ENCODE assay signal across 13 cellular contexts in the genomic region with DNA sequence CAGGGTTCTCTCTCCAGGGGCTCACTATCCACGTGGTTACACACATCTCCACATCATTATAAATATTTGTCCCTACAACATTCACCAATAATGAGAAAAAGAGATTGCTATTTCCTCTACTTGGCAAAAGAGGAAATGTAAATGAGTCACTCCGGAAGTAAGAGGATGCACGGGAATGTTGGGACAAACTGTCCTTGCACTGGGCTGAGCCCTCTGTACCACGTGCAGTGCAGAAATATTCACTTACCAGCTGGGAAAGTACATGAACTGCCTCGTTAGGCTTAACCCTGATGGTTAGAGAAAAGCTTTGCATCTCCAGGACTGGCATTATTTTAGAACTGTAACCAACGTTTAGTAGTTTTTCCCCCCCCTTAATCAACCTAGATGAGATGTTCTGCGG.
DNase-seq lines count a peak whose midpoint lies in the region; ATAC-seq and TF ChIP-seq lines count a peak whose summit lies in the region.
"Had no signal": no experiment of that assay in that cellular context is flagged by ENCODE, and none has a peak within 500 bp of the region (broad histone marks: within the 10 kb centered on the region; RNA-seq: fewer than 3 reads in every experiment).

No MANE protein-coding gene starts in this region.

- TF ChIP-seq CTCF in IMR-90 (conservative IDR thresholded peaks at IDR 0.05; ENCODE audit: low read depth, low read length) (no peak), lower leg skin (IDR thresholded peaks at IDR 0.05) (no peak), upper lobe of left lung (IDR thresholded peaks at IDR 0.05) (no peak)

- no peak overlapping the region for H2AK9ac ChIP-seq in IMR-90 (replicated peaks; ENCODE audit: low read depth, low read length, poor library complexity)

- H3K9me1 ChIP-seq in IMR-90 (ENCODE audit: insufficient read depth, low read length): no peaks in the 10 kb centered on the region

- TF ChIP-seq RAD21 in IMR-90 (IDR thresholded peaks at IDR 0.05; ENCODE audit: low read length): no peak

- intact Hi-C loops in IMR-90 (cut with micrococcal nuclease) (no loop called here), lower leg skin (cut with DNase I; ENCODE audit: low total_unique reads) (no loop called here)

- H3K4me2 ChIP-seq in IMR-90 (ENCODE audit: low read depth, low read length): no peak overlapping the region

- H2BK5ac ChIP-seq in IMR-90 (ENCODE audit: low read depth, low read length, poor library complexity, severe bottlenecking): no peak overlapping the region

- H3K9ac ChIP-seq in IMR-90 (ENCODE audit: low read depth, low read length): no peak overlapping the region

- in situ Hi-C loops in IMR-90 (cut with MboI; ENCODE audit: low sequenced_read_pairs): no loop called here

- H4K91ac ChIP-seq in IMR-90 (ENCODE audit: insufficient read depth, low read depth, low read length): no peak overlapping the region

- no peak overlapping the region; the same call in 2 of the 3 replicates for H2BK15ac ChIP-seq in IMR-90 (ENCODE audit: low read depth, low read length)

- H4K5ac ChIP-seq in IMR-90 (ENCODE audit: low read depth, low read length): no peak overlapping the region

- dilution Hi-C loops in IMR-90 (cut with HindIII; ENCODE audit: low sequenced_read_pairs, unreplicated experiment): no loop called here

- H3K4me3 ChIP-seq in IMR-90 (ENCODE audit: insufficient read depth, low read depth, low read length): no peak overlapping the region
- H3K4me3 ChIP-seq in lower leg skin (ENCODE audit: low read depth, poor library complexity, severe bottlenecking): no peak overlapping the region
- H3K4me3 ChIP-seq in upper lobe of left lung: no peak overlapping the region
- H3K4me3 ChIP-seq: SJSA1 had no signal

- DNase-seq in IMR-90 (peak; percentile 31), dermis microvascular lymphatic vessel endothelial cell (ENCODE audit: low read depth in 2 of 2) (peak; percentile 96 to 98), lower leg skin (ENCODE audit: low spot score in 2 of 2) (peak; percentile 78 to 90), upper lobe of left lung (peak in 1 of 2 donors; percentile 56), retina (no peak)
- DNase-seq: amygdala; effector CD8-positive, alpha-beta T cell; NCI-H1436 treated with DMSO at 0.1 percent for 48 hours; substantia nigra; WERI-Rb-1 had no signal

- TF ChIP-seq POLR2A in IMR-90 (IDR thresholded peaks at IDR 0.05; ENCODE audit: low read depth, low read length): no peak
- no peak for TF ChIP-seq POLR2A in lower leg skin (IDR thresholded peaks at IDR 0.05)
- TF ChIP-seq POLR2A in upper lobe of left lung (IDR thresholded peaks at IDR 0.05): no peak

- H3K27ac ChIP-seq in IMR-90 (ENCODE audit: insufficient read depth, low read length): no peak overlapping the region
- H3K27ac ChIP-seq in upper lobe of left lung: peak overlapping the region; percentile 55 to 86 (median 77)
- H3K27ac ChIP-seq: SJSA1, WERI-Rb-1 had no signal

- H3K18ac ChIP-seq in IMR-90 (ENCODE audit: low read depth, low read length): no peak overlapping the region

- BruUV-seq in IMR-90 (replicated peaks; lab: Mats Ljungman, UMichigan): no TSS peak

- H3K23ac ChIP-seq in IMR-90 (ENCODE audit: low read depth, low read length): no peak overlapping the region

- H3K14ac ChIP-seq in IMR-90 (replicated peaks; ENCODE audit: low read depth, low read length): no peak overlapping the region

- POLR2A ChIA-PET in IMR-90 (lab: Charles Lee; ENCODE audit: unreplicated experiment): no interaction called here

- H4K20me1 ChIP-seq in IMR-90 (ENCODE audit: insufficient read depth, low read length): no peaks in the 10 kb centered on the region

- H2AFZ ChIP-seq in IMR-90 (replicated peaks; ENCODE audit: low read length, poor library complexity): peak overlapping the region; percentile 58

- TF ChIP-seq EP300 in upper lobe of left lung (IDR thresholded peaks at IDR 0.05): peak; percentile 91 to 100 (median 97)

- peak overlapping the region in 1 of 2 experiments; percentile 3; a peak in 1 of 4 replicates for H4K8ac ChIP-seq in IMR-90 (ENCODE audit: low read depth in 2 of 2, low read length in 2 of 2)

- ATAC-seq in IMR-90 (ENCODE audit: low read depth): peak; percentile 27; the same call in 1 of the 2 replicates
- peak; percentile 81 to 86 for ATAC-seq in upper lobe of left lung (ENCODE audit: low FRiP score in 2 of 2)
- no peak for ATAC-seq in GM18502 (IDR thresholded peaks at IDR 0.05; ENCODE audit: poor library complexity, unreplicated experiment)
- ATAC-seq in HG03520 (IDR thresholded peaks at IDR 0.05; ENCODE audit: unreplicated experiment): no peak

- H3K27me3 ChIP-seq in IMR-90 (ENCODE audit: control insufficient read depth, insufficient read depth, low read length) (no peaks in the 10 kb centered on the region), upper lobe of left lung (no peaks in the 10 kb centered on the region)
- H3K27me3 ChIP-seq: SJSA1 had no signal

- peak overlapping the region; percentile 44; the same call in 1 of the 2 replicates for H2BK120ac ChIP-seq in IMR-90 (ENCODE audit: low read depth, low read length)

- no peak overlapping the region for H2AK5ac ChIP-seq in IMR-90 (ENCODE audit: low read depth, low read length)

- H3K4me1 ChIP-seq in IMR-90 (ENCODE audit: control insufficient read depth, insufficient read depth, low read length) (peaks cover 1% of the 10 kb centered on the region; the same call in 1 of the 2 replicates), upper lobe of left lung (peaks cover 0 to 26% (median 16%) of the 10 kb centered on the region in 4 donors)
- H3K4me1 ChIP-seq: SJSA1 had no signal

- peak overlapping the region; percentile 58 for H3K4ac ChIP-seq in IMR-90 (ENCODE audit: low read depth, low read length)

- H3K9me3 ChIP-seq in IMR-90 (ENCODE audit: control insufficient read depth, insufficient read depth, low read length) (peaks cover 2% of the 10 kb centered on the region; the same call in 1 of the 2 replicates), upper lobe of left lung (peaks cover 0 to 5% (median 3%) of the 10 kb centered on the region in 4 donors)
- H3K9me3 ChIP-seq: SJSA1 had no signal

- no peak overlapping the region for H2BK20ac ChIP-seq in IMR-90 (ENCODE audit: low read depth, low read length)

- no peaks in the 10 kb centered on the region for H3K79me1 ChIP-seq in IMR-90 (ENCODE audit: low read depth in 1 of 2, low read length in 2 of 2)

- CTCF ChIA-PET in IMR-90 (lab: Yijun Ruan, JAX): no interaction called here

- no peak overlapping the region for H3K56ac ChIP-seq in IMR-90 (ENCODE audit: extremely low read depth, insufficient read depth, low read length)

- H3K36me3 ChIP-seq in IMR-90 (ENCODE audit: control insufficient read depth, insufficient read depth, low read length): no peaks in the 10 kb centered on the region
- H3K36me3 ChIP-seq in upper lobe of left lung: no peaks in the 10 kb centered on the region
- H3K36me3 ChIP-seq: SJSA1, WERI-Rb-1 had no signal

- WGBS in IMR-90 (ENCODE audit: extremely low coverage in 2 of 2, insufficient read length in 1 of 2), 2 experiments: 50% methylated on average over 1 of the region's 7 CpGs; no CpG with 5 or more reads in 1 of the 2 experiments
- WGBS in lower leg skin, 2 donors: 31 to 42% methylated on average over 7 of the region's 7 CpGs
- 41 to 45% methylated on average over 7 of the region's 7 CpGs for WGBS in upper lobe of left lung, 2 donors

TF ChIP-seq in IMR-90, 13 proteins besides CTCF, POLR2A, EP300 and RAD21:
- no peak for TF ChIP-seq MAZ (IDR thresholded peaks at IDR 0.05; ENCODE audit: borderline replicate concordance, low read depth, low read length)
- TF ChIP-seq BHLHE40 (IDR thresholded peaks at IDR 0.05; ENCODE audit: low read depth, low read length): no peak
- TF ChIP-seq, protein P1, sequence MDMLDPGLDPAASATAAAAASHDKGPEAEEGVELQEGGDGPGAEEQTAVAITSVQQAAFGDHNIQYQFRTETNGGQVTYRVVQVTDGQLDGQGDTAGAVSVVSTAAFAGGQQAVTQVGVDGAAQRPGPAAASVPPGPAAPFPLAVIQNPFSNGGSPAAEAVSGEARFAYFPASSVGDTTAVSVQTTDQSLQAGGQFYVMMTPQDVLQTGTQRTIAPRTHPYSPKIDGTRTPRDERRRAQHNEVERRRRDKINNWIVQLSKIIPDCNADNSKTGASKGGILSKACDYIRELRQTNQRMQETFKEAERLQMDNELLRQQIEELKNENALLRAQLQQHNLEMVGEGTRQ (IDR thresholded peaks at IDR 0.05; ENCODE audit: low read depth, low read length): no peak
- TF ChIP-seq MAFK (IDR thresholded peaks at IDR 0.05; ENCODE audit: low read depth, low read length): no peak
- TF ChIP-seq RCOR1 (IDR thresholded peaks at IDR 0.05; ENCODE audit: insufficient replicate concordance, low read length): no peak
- TF ChIP-seq RFX5 (IDR thresholded peaks at IDR 0.05; ENCODE audit: low read depth, low read length): no peak
- TF ChIP-seq, protein P2, sequence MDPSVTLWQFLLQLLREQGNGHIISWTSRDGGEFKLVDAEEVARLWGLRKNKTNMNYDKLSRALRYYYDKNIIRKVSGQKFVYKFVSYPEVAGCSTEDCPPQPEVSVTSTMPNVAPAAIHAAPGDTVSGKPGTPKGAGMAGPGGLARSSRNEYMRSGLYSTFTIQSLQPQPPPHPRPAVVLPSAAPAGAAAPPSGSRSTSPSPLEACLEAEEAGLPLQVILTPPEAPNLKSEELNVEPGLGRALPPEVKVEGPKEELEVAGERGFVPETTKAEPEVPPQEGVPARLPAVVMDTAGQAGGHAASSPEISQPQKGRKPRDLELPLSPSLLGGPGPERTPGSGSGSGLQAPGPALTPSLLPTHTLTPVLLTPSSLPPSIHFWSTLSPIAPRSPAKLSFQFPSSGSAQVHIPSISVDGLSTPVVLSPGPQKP (IDR thresholded peaks at IDR 0.05; ENCODE audit: borderline replicate concordance, low read depth, low read length): no peak

Comparison
In these comparisons a context has a peak if more than half of its experiments do, and no peak if none do; other contexts are left out.
1. ATAC-seq: peak in IMR-90 (single experiment) and upper lobe of left lung (2 of 2); none in GM18502 (single experiment) and HG03520 (single experiment).